In genomic region chrX:48914593-48915493, GRCh38 we compare ENCODE assay signal across 16 cellular contexts. TPM values are rescaled to one million over a fixed set of nuclear protein-coding genes. Genes with fewer than 3 reads are reported as not detected.
DNase-seq lines count a peak whose midpoint lies in the region; ATAC-seq and TF ChIP-seq lines count a peak whose summit lies in the region.
"Had no signal": no experiment of that assay in that cellular context is flagged by ENCODE, and none has a peak within 500 bp of the region (broad histone marks: within the 10 kb centered on the region; RNA-seq: fewer than 3 reads in every experiment).

No MANE protein-coding gene starts in this region.

- peak overlapping the region; percentile 92 for H3K27ac Mint-ChIP-seq in activated T-cell treated with anti-CD3 and anti-CD28 coated beads, Interleukin-2, amount 50 U/mL, for 24 hours
- H3K27ac Mint-ChIP-seq in dendritic cell treated with granulocyte-macrophage colony-stimulating factor and Interleukin-4, amounts not matched to agents 40 ng/mL and 50 ng/mL, for 4 days = peak overlapping the region; percentile 79
- H3K27ac Mint-ChIP-seq in stimulated activated memory B cell treated with anti-CD40 and anti-IgM and Interleukin-4, amounts not matched to agents 10 μg/mL and 1 μg/mL and 100 μg/mL, for 72 hours = peak overlapping the region; percentile 14
- H3K27ac Mint-ChIP-seq: brain had no signal

- H3K9me3 Mint-ChIP-seq in activated T-cell treated with anti-CD3 and anti-CD28 coated beads, Interleukin-2, amount 50 U/mL, for 24 hours = no peaks in the 10 kb centered on the region
- no peaks in the 10 kb centered on the region for H3K9me3 Mint-ChIP-seq in dendritic cell treated with granulocyte-macrophage colony-stimulating factor and Interleukin-4, amounts not matched to agents 40 ng/mL and 50 ng/mL, for 4 days
- no peaks in the 10 kb centered on the region for H3K9me3 Mint-ChIP-seq in stimulated activated memory B cell treated with anti-CD40 and anti-IgM and Interleukin-4, amounts not matched to agents 10 μg/mL and 1 μg/mL and 100 μg/mL, for 72 hours

- peaks cover 25% of the 10 kb centered on the region for H3K79me2 ChIP-seq in OCI-LY1 (ENCODE audit: insufficient read depth, low read length)

- no peak overlapping the region for H3K4me3 ChIP-seq in OCI-LY1 (ENCODE audit: low read depth, low read length, poor library complexity, severe bottlenecking)
- H3K4me3 ChIP-seq: lung, sigmoid colon had no signal

- H2AFZ ChIP-seq in OCI-LY1 (ENCODE audit: low read length) = no peak overlapping the region

- no peaks in the 10 kb centered on the region for H3K9me2 ChIP-seq in OCI-LY1 (ENCODE audit: low read depth, low read length)
- H3K9me2 ChIP-seq: SK-N-SH had no signal

- peaks cover 40% of the 10 kb centered on the region for H3K27me3 Mint-ChIP-seq in activated T-cell treated with anti-CD3 and anti-CD28 coated beads, Interleukin-2, amount 50 U/mL, for 24 hours
- H3K27me3 Mint-ChIP-seq in dendritic cell treated with granulocyte-macrophage colony-stimulating factor and Interleukin-4, amounts not matched to agents 40 ng/mL and 50 ng/mL, for 4 days = no peaks in the 10 kb centered on the region
- H3K27me3 Mint-ChIP-seq in stimulated activated memory B cell treated with anti-CD40 and anti-IgM and Interleukin-4, amounts not matched to agents 10 μg/mL and 1 μg/mL and 100 μg/mL, for 72 hours = no peaks in the 10 kb centered on the region

- H3K4me1 ChIP-seq in OCI-LY1 (ENCODE audit: insufficient read depth, low read length, severe bottlenecking) (peaks cover 62% of the 10 kb centered on the region), foreskin keratinocyte (no peaks in the 10 kb centered on the region)

- H3K4me2 ChIP-seq in OCI-LY1 (ENCODE audit: low read length) = peak overlapping the region; percentile 75; the same call in 1 of the 2 replicates
- H3K4me2 ChIP-seq: SK-N-SH had no signal

- peaks cover 84% of the 10 kb centered on the region for H3K36me3 Mint-ChIP-seq in activated T-cell treated with anti-CD3 and anti-CD28 coated beads, Interleukin-2, amount 50 U/mL, for 24 hours (ENCODE audit: low read depth)
- peaks cover 57% of the 10 kb centered on the region for H3K36me3 Mint-ChIP-seq in dendritic cell treated with granulocyte-macrophage colony-stimulating factor and Interleukin-4, amounts not matched to agents 40 ng/mL and 50 ng/mL, for 4 days (ENCODE audit: low read depth)
- peaks cover 43% of the 10 kb centered on the region for H3K36me3 Mint-ChIP-seq in stimulated activated memory B cell treated with anti-CD40 and anti-IgM and Interleukin-4, amounts not matched to agents 10 μg/mL and 1 μg/mL and 100 μg/mL, for 72 hours

- no peak for DNase-seq in activated T-cell treated with anti-CD3 and anti-CD28 coated beads, Interleukin-2, amount 50 U/mL, for 24 hours
- DNase-seq in activated T-cell treated with anti-CD3 and anti-CD28 coated beads for 4 hours (no peak), medulla oblongata (ENCODE audit: extremely low spot score) (no peak), foreskin keratinocyte (no peak), GM10266 (ENCODE audit: extremely low spot score) (no peak)
- DNase-seq: ACHN; NCI-H1105; sigmoid colon; SK-N-SH; stimulated activated CD4-positive, alpha-beta T cell treated with anti-CD3 and anti-CD28 coated beads, Interleukin-2, amount 100 ng/mL, for 48 hours had no signal

- no peaks in the 10 kb centered on the region for H4K20me1 ChIP-seq in OCI-LY1 (ENCODE audit: insufficient read depth, low read length)

- TF ChIP-seq CTCF in OCI-LY1 (IDR thresholded peaks at IDR 0.05; ENCODE audit: low read length) (no peak), foreskin keratinocyte (conservative IDR thresholded peaks at IDR 0.05) (no peak), GM10266 (IDR thresholded peaks at IDR 0.05; ENCODE audit: control insufficient read depth, insufficient read depth, low read depth, missing control alignments) (no peak)

- no peaks in the 10 kb centered on the region for H3K27me3 ChIP-seq in OCI-LY1 (ENCODE audit: insufficient read depth, low read length)
- H3K27me3 ChIP-seq in foreskin keratinocyte = no peaks in the 10 kb centered on the region
- H3K27me3 ChIP-seq: sigmoid colon had no signal

- H3F3A ChIP-seq in OCI-LY1 (ENCODE audit: insufficient read depth, low read length) = 0 out of 2 replicates have a peak, but pooled peaks cover 3% of the 10 kb centered on the region

- H3K4me3 Mint-ChIP-seq in activated T-cell treated with anti-CD3 and anti-CD28 coated beads, Interleukin-2, amount 50 U/mL, for 24 hours = peak overlapping the region; percentile 88
- no peak overlapping the region for H3K4me3 Mint-ChIP-seq in dendritic cell treated with granulocyte-macrophage colony-stimulating factor and Interleukin-4, amounts not matched to agents 40 ng/mL and 50 ng/mL, for 4 days
- no peak overlapping the region for H3K4me3 Mint-ChIP-seq in stimulated activated memory B cell treated with anti-CD40 and anti-IgM and Interleukin-4, amounts not matched to agents 10 μg/mL and 1 μg/mL and 100 μg/mL, for 72 hours

- intact Hi-C loops in dendritic cell treated with granulocyte-macrophage colony-stimulating factor and Interleukin-4, amounts not matched to agents 40 ng/mL and 50 ng/mL, for 4 days (cut with micrococcal nuclease) = loop anchor here (5.0 kb wide), 1 partner anchor 127 kb away; the partner anchor contains the start of gene TFE3

- no peak overlapping the region for H3K9ac ChIP-seq in OCI-LY1 (ENCODE audit: low read length)
- H3K9ac ChIP-seq: SK-N-SH had no signal

- no peak overlapping the region for H3K27ac ChIP-seq in OCI-LY1 (ENCODE audit: low read depth, low read length, poor library complexity, severe bottlenecking)
- no peak overlapping the region for H3K27ac ChIP-seq in foreskin keratinocyte
- H3K27ac ChIP-seq: sigmoid colon, VCaP had no signal

- ATAC-seq in stimulated activated memory B cell treated with anti-CD40 and anti-IgM and Interleukin-4, amounts not matched to agents 10 μg/mL and 1 μg/mL and 100 μg/mL, for 72 hours = no peak
- no peak for ATAC-seq in foreskin keratinocyte

- peaks cover 58% of the 10 kb centered on the region for H3K36me3 ChIP-seq in OCI-LY1 (ENCODE audit: insufficient read depth, low read length)
- H3K36me3 ChIP-seq: sigmoid colon had no signal

- no peaks in the 10 kb centered on the region for H3K9me3 ChIP-seq in OCI-LY1 (ENCODE audit: low read length)
- H3K9me3 ChIP-seq: sigmoid colon, SK-N-SH had no signal

- peaks cover 57% of the 10 kb centered on the region for H3K4me1 Mint-ChIP-seq in activated T-cell treated with anti-CD3 and anti-CD28 coated beads, Interleukin-2, amount 50 U/mL, for 24 hours (ENCODE audit: low read depth)
- H3K4me1 Mint-ChIP-seq in dendritic cell treated with granulocyte-macrophage colony-stimulating factor and Interleukin-4, amounts not matched to agents 40 ng/mL and 50 ng/mL, for 4 days (ENCODE audit: low read depth) = peaks cover 62% of the 10 kb centered on the region
- peaks cover 50% of the 10 kb centered on the region for H3K4me1 Mint-ChIP-seq in stimulated activated memory B cell treated with anti-CD40 and anti-IgM and Interleukin-4, amounts not matched to agents 10 μg/mL and 1 μg/mL and 100 μg/mL, for 72 hours

RNA-seq across cellular contexts. Expression of gene SLC35A2, which starts 3.4 kb away (rescaled TPM):
- 28.5 and 35.4 TPM in 2 replicates for total RNA-seq in foreskin keratinocyte
- polyA plus RNA-seq in foreskin keratinocyte = 34.7 and 35.7 TPM in 2 replicates

RNA-seq across cellular contexts. Expression of gene PIM2, which starts 4.0 kb away (rescaled TPM):
- total RNA-seq in foreskin keratinocyte = 9.5 and 10.3 TPM in 2 replicates
- 7.7 and 8.4 TPM in 2 replicates for polyA plus RNA-seq in foreskin keratinocyte

RNA-seq across cellular contexts. Expression of gene PQBP1, which starts 17.1 kb away (rescaled TPM):
- total RNA-seq in foreskin keratinocyte = 53.0 and 75.5 TPM in 2 replicates
- polyA plus RNA-seq in foreskin keratinocyte = 144 and 147 TPM in 2 replicates

RNA-seq across cellular contexts. Expression of gene TIMM17B, which starts 17.3 kb away (rescaled TPM):
- total RNA-seq in foreskin keratinocyte = 66.1 and 70.1 TPM in 2 replicates
- polyA plus RNA-seq in foreskin keratinocyte = 92.4 and 102 TPM in 2 replicates

RNA-seq across cellular contexts. Expression of gene OTUD5, which starts 42.6 kb away (rescaled TPM):
- 31.6 and 34.9 TPM in 2 replicates for total RNA-seq in foreskin keratinocyte
- polyA plus RNA-seq in foreskin keratinocyte = 35.5 and 37.6 TPM in 2 replicates

Comparison
In these comparisons a context has a peak if more than half of its experiments do, and no peak if none do; other contexts are left out.
1. H3K27ac Mint-ChIP-seq: peak in every context shown above with its lines; median percentile 92 in activated T-cell treated with anti-CD3 and anti-CD28 coated beads, Interleukin-2, amount 50 U/mL, for 24 hours; 79 in dendritic cell treated with granulocyte-macrophage colony-stimulating factor and Interleukin-4, amounts not matched to agents 40 ng/mL and 50 ng/mL, for 4 days; 14 in stimulated activated memory B cell treated with anti-CD40 and anti-IgM and Interleukin-4, amounts not matched to agents 10 μg/mL and 1 μg/mL and 100 μg/mL, for 72 hours.